ENCODE assay signal across 2 cellular contexts in genomic region chr14:35236806-35237205, GRCh38.
TF ChIP-seq lines count a peak whose summit lies in the region.

No MANE protein-coding gene starts in this region.

TF ChIP-seq in GM23338, 12 proteins besides CTCF, POLR2A, EP300 and RAD21 (continued from another document):
- TF ChIP-seq POLR2AphosphoS5 (IDR thresholded peaks at IDR 0.05; ENCODE audit: low read depth) (no peak), JUNB (IDR thresholded peaks at IDR 0.05; ENCODE audit: unreplicated experiment) (no peak), STAT1 (IDR thresholded peaks at IDR 0.05; ENCODE audit: unreplicated experiment) (no peak), ZNF331 (CRISPR knock-in tag; IDR thresholded peaks at IDR 0.05; ENCODE audit: low read depth) (no peak), NANOG (IDR thresholded peaks at IDR 0.05; ENCODE audit: borderline replicate concordance) (no peak), CREB1 (CRISPR knock-in tag; IDR thresholded peaks at IDR 0.05; ENCODE audit: low read depth) (no peak), EZH2 (IDR thresholded peaks at IDR 0.05; ENCODE audit: low read depth, unreplicated experiment) (no peak), EZH2phosphoT487 (IDR thresholded peaks at IDR 0.05; ENCODE audit: unreplicated experiment) (no peak), REST (IDR thresholded peaks at IDR 0.05; ENCODE audit: unreplicated experiment) (no peak), ETS1 (IDR thresholded peaks at IDR 0.05) (no peak), ZNF462 (CRISPR knock-in tag; IDR thresholded peaks at IDR 0.05) (no peak)
TF ChIP-seq in GM23338: peak in this region for 0.

TF ChIP-seq in GM12878, 131 proteins besides CTCF, POLR2A, EP300 and RAD21 (continued from another document):
- TF ChIP-seq NR2C2 (IDR thresholded peaks at IDR 0.05; ENCODE audit: borderline replicate concordance, control insufficient read depth, insufficient read length, low read depth): no peak
TF ChIP-seq in GM12878: peak in this region for 1.
